9 cellular contexts compared by ENCODE assay signal in the genomic region with DNA sequence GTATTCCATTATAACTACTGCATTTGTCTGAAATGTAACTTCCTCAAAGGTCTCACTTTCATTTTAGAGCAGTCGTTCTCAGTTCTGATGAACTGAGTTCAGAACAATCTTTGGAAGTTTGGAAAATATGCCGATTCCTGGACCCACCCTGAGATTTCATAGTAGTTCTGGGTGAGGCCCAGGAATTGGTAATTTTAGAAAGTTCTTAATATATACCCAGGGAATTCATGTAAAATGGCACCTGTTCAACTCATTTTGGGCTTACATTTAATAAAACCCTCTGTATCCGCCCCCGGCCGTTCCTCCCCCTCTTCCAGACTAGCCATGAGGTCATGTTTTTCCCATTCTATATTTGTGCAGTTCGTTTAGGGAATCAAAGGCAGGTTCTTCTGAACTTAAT. TPM values are rescaled to one million over a fixed set of nuclear protein-coding genes. Genes with fewer than 3 reads are reported as not detected.
A peak's percentile ranks its signal among the peaks of the same experiment; 100 is the strongest.
DNase-seq lines count a peak whose midpoint lies in the region; ATAC-seq, FAIRE-seq and TF ChIP-seq lines count a peak whose summit lies in the region.
"Had no signal": no experiment of that assay in that cellular context is flagged by ENCODE, and none has a peak within 500 bp of the region (broad histone marks: within the 10 kb centered on the region; RNA-seq: fewer than 3 reads in every experiment).

No MANE protein-coding gene starts in this region.

- dilution Hi-C loops in endothelial cell of umbilical vein (cut with MboI; ENCODE audit: extremely low pct_ligation_motif_present, low sequenced_read_pairs): no loop called here

- H3K79me2 ChIP-seq in OCI-LY1 (ENCODE audit: insufficient read depth, low read length): no peaks in the 10 kb centered on the region
- H3K79me2 ChIP-seq in endothelial cell of umbilical vein (ENCODE audit: control insufficient read depth, insufficient read depth, low read length): no peaks in the 10 kb centered on the region
- H3K79me2 ChIP-seq in parathyroid adenoma: no peaks in the 10 kb centered on the region

- no peaks in the 10 kb centered on the region for H3K9me1 ChIP-seq in endothelial cell of umbilical vein (replicated peaks; ENCODE audit: control insufficient read depth, extremely low read depth, insufficient read depth, low read length)

- no peak for DNase-seq in CD8-positive, alpha-beta memory T cell
- no peak for DNase-seq in endothelial cell of umbilical vein (ENCODE audit: low read depth, low spot score)
- no peak for DNase-seq in nucleus accumbens (lab: John Stamatoyannopoulos, UW)
- DNase-seq in NCI-H1092 (lab: John Stamatoyannopoulos, UW): no peak
- no peak for DNase-seq in superior temporal gyrus (ENCODE audit: extremely low spot score)

- peak overlapping the region; percentile 2; the same call in 1 of the 2 replicates for H3K9ac ChIP-seq in OCI-LY1 (ENCODE audit: low read length)
- H3K9ac ChIP-seq in endothelial cell of umbilical vein (replicated peaks; ENCODE audit: extremely low read depth, insufficient read depth, low read length): peak overlapping the region; percentile 96
- no peak overlapping the region for H3K9ac ChIP-seq in parathyroid adenoma

- H3K4me3 Mint-ChIP-seq in CD8-positive, alpha-beta memory T cell: no peak overlapping the region

- TF ChIP-seq CTCF in OCI-LY1 (IDR thresholded peaks at IDR 0.05; ENCODE audit: low read length): no peak
- TF ChIP-seq CTCF in endothelial cell of umbilical vein (IDR thresholded peaks at IDR 0.05; ENCODE audit: extremely low read depth in 1 of 2, insufficient read depth in 1 of 2, low read depth in 1 of 2, low read length in 2 of 2): no peak
- no peak for TF ChIP-seq CTCF in parathyroid adenoma (IDR thresholded peaks at IDR 0.05)

- peaks cover 0 to 10% of the 10 kb centered on the region in 2 donors for H3K27me3 Mint-ChIP-seq in CD8-positive, alpha-beta memory T cell
- H3K27me3 Mint-ChIP-seq: activated naive CD8-positive, alpha-beta T cell had no signal

- peak overlapping the region in 5 of 8 donors; percentile 5 to 88 (median 60) for H3K27ac Mint-ChIP-seq in CD8-positive, alpha-beta memory T cell

- H3K4me2 ChIP-seq in OCI-LY1 (ENCODE audit: low read length) (peak overlapping the region; percentile 53), endothelial cell of umbilical vein (ENCODE audit: insufficient read depth, low read length) (peak overlapping the region; percentile 82), parathyroid adenoma (ENCODE audit: low read length) (peak overlapping the region; percentile 37)

- no peaks in the 10 kb centered on the region for H3K9me2 ChIP-seq in OCI-LY1 (ENCODE audit: low read depth, low read length)

- ATAC-seq in HG03135 (IDR thresholded peaks at IDR 0.05; ENCODE audit: unreplicated experiment): no peak

- H2AFZ ChIP-seq in OCI-LY1 (ENCODE audit: low read length): peak overlapping the region; percentile 85
- peak overlapping the region; percentile 69 for H2AFZ ChIP-seq in endothelial cell of umbilical vein (ENCODE audit: low read depth, low read length)
- peak overlapping the region; percentile 79 for H2AFZ ChIP-seq in parathyroid adenoma

- CTCF ChIA-PET in CD8-positive, alpha-beta memory T cell (lab: Charles Lee): interaction anchor here (1.8 to 8.1 kb wide), 3 partner anchors 10 to 115 kb away, joined by 5 to 75 read pairs (median 33); no protein-coding TSS in a partner anchor
- CTCF ChIA-PET in endothelial cell of umbilical vein (lab: Charles Lee): interaction anchor here (1.0 to 6.0 kb wide), 5 partner anchors 18 to 111 kb away, joined by 5 to 89 read pairs (median 6); a partner anchor contains a TSS

- no peak overlapping the region for H3K27ac ChIP-seq in CD8-positive, alpha-beta memory T cell (ENCODE audit: low read depth, low read length)
- H3K27ac ChIP-seq in OCI-LY1 (ENCODE audit: low read depth, low read length, poor library complexity, severe bottlenecking) (no peak overlapping the region), endothelial cell of umbilical vein (ENCODE audit: insufficient read depth, low read depth, low read length) (peak overlapping the region; percentile 99), parathyroid adenoma (peak overlapping the region; percentile 69)

- H3K36me3 ChIP-seq in CD8-positive, alpha-beta memory T cell (ENCODE audit: insufficient read depth, low read length): no peaks in the 10 kb centered on the region
- H3K36me3 ChIP-seq in OCI-LY1 (ENCODE audit: insufficient read depth, low read length) (no peaks in the 10 kb centered on the region), endothelial cell of umbilical vein (ENCODE audit: control insufficient read depth in 2 of 2, extremely low read depth in 1 of 2, insufficient read depth in 2 of 2, low read length in 2 of 2) (no peaks in the 10 kb centered on the region), parathyroid adenoma (ENCODE audit: control insufficient read depth, insufficient read depth, low read length) (no peaks in the 10 kb centered on the region)

- intact Hi-C loops in endothelial cell of umbilical vein (cut with micrococcal nuclease): loop anchor here (5.0 kb wide), 3 partner anchors 195 to 375 kb away; no protein-coding TSS in a partner anchor

- H3K9me3 Mint-ChIP-seq in CD8-positive, alpha-beta memory T cell: no peaks in the 10 kb centered on the region

- BruUV-seq in endothelial cell of umbilical vein (replicated peaks; lab: Mats Ljungman, UMichigan): no TSS peak

- H4K20me1 ChIP-seq in OCI-LY1 (ENCODE audit: insufficient read depth, low read length) (no peaks in the 10 kb centered on the region), endothelial cell of umbilical vein (replicated peaks; ENCODE audit: control insufficient read depth, extremely low read depth, insufficient read depth, low read length) (no peaks in the 10 kb centered on the region)

- H3K9me3 ChIP-seq in CD8-positive, alpha-beta memory T cell (ENCODE audit: low read length): no peaks in the 10 kb centered on the region
- H3K9me3 ChIP-seq in OCI-LY1 (ENCODE audit: low read length) (no peaks in the 10 kb centered on the region), endothelial cell of umbilical vein (replicated peaks; ENCODE audit: control insufficient read depth, insufficient read depth, low read length) (no peaks in the 10 kb centered on the region), parathyroid adenoma (ENCODE audit: control insufficient read depth, low read length) (no peaks in the 10 kb centered on the region)

- no peak for TF ChIP-seq POLR2A in endothelial cell of umbilical vein (IDR thresholded peaks at IDR 0.05; ENCODE audit: low read depth, low read length)

- H3K4me1 Mint-ChIP-seq in CD8-positive, alpha-beta memory T cell: peaks cover 34 to 43% (median 41%) of the 10 kb centered on the region in 3 donors

- no peaks in the 10 kb centered on the region for H3K27me3 ChIP-seq in CD8-positive, alpha-beta memory T cell (ENCODE audit: insufficient read depth, low read length, poor library complexity, severe bottlenecking)
- no peaks in the 10 kb centered on the region for H3K27me3 ChIP-seq in OCI-LY1 (ENCODE audit: insufficient read depth, low read length)
- no peaks in the 10 kb centered on the region for H3K27me3 ChIP-seq in endothelial cell of umbilical vein (ENCODE audit: control insufficient read depth in 2 of 2, insufficient read depth in 2 of 2, low read length in 2 of 2)
- H3K27me3 ChIP-seq in parathyroid adenoma (ENCODE audit: control insufficient read depth, insufficient read depth, low read length): no peaks in the 10 kb centered on the region

- peaks cover 26% of the 10 kb centered on the region for H3K4me1 ChIP-seq in CD8-positive, alpha-beta memory T cell (ENCODE audit: insufficient read depth, low read length)
- H3K4me1 ChIP-seq in OCI-LY1 (ENCODE audit: insufficient read depth, low read length, severe bottlenecking) (peaks cover 44% of the 10 kb centered on the region), endothelial cell of umbilical vein (ENCODE audit: control insufficient read depth, extremely low read depth, insufficient read depth, low read length) (peaks cover 67% of the 10 kb centered on the region), parathyroid adenoma (peaks cover 20% of the 10 kb centered on the region)

- no peak for FAIRE-seq in endothelial cell of umbilical vein (lab: Jason Lieb, UNC)

- no peaks in the 10 kb centered on the region for H3K36me3 Mint-ChIP-seq in CD8-positive, alpha-beta memory T cell
- H3K36me3 Mint-ChIP-seq: activated naive CD8-positive, alpha-beta T cell had no signal

- POLR2A ChIA-PET in CD8-positive, alpha-beta memory T cell (lab: Charles Lee): no interaction called here
- POLR2A ChIA-PET in endothelial cell of umbilical vein (lab: Charles Lee): interaction anchor here (0.6 to 1.4 kb wide), 5 partner anchors 11 to 113 kb away, joined by 5 to 10 read pairs (median 6); a partner anchor contains a TSS

- H3K4me3 ChIP-seq in CD8-positive, alpha-beta memory T cell (ENCODE audit: low read length): peak overlapping the region; percentile 20
- H3K4me3 ChIP-seq in OCI-LY1 (ENCODE audit: low read depth, low read length, poor library complexity, severe bottlenecking) (peak overlapping the region; percentile 36), endothelial cell of umbilical vein (replicated peaks in 1 of 3; ENCODE audit: insufficient read depth in 1 of 3, low read depth in 1 of 3, low read length in 3 of 3) (peak overlapping the region in 2 of 3 experiments; percentile 14 to 49), parathyroid adenoma (ENCODE audit: low read depth, low read length) (peak overlapping the region; percentile 40)

- H3F3A ChIP-seq in OCI-LY1 (ENCODE audit: insufficient read depth, low read length): no peaks in the 10 kb centered on the region

RNA-seq across cellular contexts. Expression of a gene that starts 5.9 kb away (rescaled TPM):
- total RNA-seq in CD8-positive, alpha-beta memory T cell: not detected
- not detected for polyA plus RNA-seq in CD8-positive, alpha-beta memory T cell
- total RNA-seq in endothelial cell of umbilical vein: not detected in 2 replicates
- polyA plus RNA-seq in endothelial cell of umbilical vein: not detected in 2 replicates
- not detected in 2 replicates for polyA plus RNA-seq in endothelial cell of umbilical vein (2011; cell fraction: cytosol; rRNA removed)
- polyA plus RNA-seq in endothelial cell of umbilical vein (2011; cell fraction: nucleus; rRNA removed): not detected in 2 replicates
- polyA plus RNA-seq in endothelial cell of umbilical vein (2012): 0.16 TPM in 1 of 2 replicates, not detected in the other
- not detected in 2 replicates for polyA minus RNA-seq in endothelial cell of umbilical vein
- polyA minus RNA-seq in endothelial cell of umbilical vein (2011; cell fraction: cytosol; rRNA and poly(A)+ RNA removed): not detected
- polyA minus RNA-seq in endothelial cell of umbilical vein (2011; cell fraction: nucleus; rRNA and poly(A)+ RNA removed): not detected in 2 replicates

RNA-seq across cellular contexts. Expression of a gene that starts 53.3 kb away (rescaled TPM):
- 1 to 10 TPM; 5.2 to 6.5 TPM for total RNA-seq in CD8-positive, alpha-beta memory T cell
- 2.9 TPM for polyA plus RNA-seq in CD8-positive, alpha-beta memory T cell
- total RNA-seq in endothelial cell of umbilical vein: 9.4 and 13.2 TPM in 2 replicates
- 4.9 TPM in 2 replicates for polyA plus RNA-seq in endothelial cell of umbilical vein
- 4.7 and 5.1 TPM in 2 replicates for polyA plus RNA-seq in endothelial cell of umbilical vein (2011; cell fraction: cytosol; rRNA removed)
- 7.5 and 8.2 TPM in 2 replicates for polyA plus RNA-seq in endothelial cell of umbilical vein (2011; cell fraction: nucleus; rRNA removed)
- 7.4 and 7.6 TPM in 2 replicates for polyA plus RNA-seq in endothelial cell of umbilical vein (2012)
- 20.3 and 24.7 TPM in 2 replicates for polyA minus RNA-seq in endothelial cell of umbilical vein
- polyA minus RNA-seq in endothelial cell of umbilical vein (2011; cell fraction: cytosol; rRNA and poly(A)+ RNA removed): 4.6 TPM
- polyA minus RNA-seq in endothelial cell of umbilical vein (2011; cell fraction: nucleus; rRNA and poly(A)+ RNA removed): 10.3 and 10.7 TPM in 2 replicates

Comparison
In these comparisons a context has a peak if more than half of its experiments do, and no peak if none do; other contexts are left out.
1. H3K27ac ChIP-seq: peak in endothelial cell of umbilical vein (single experiment) and parathyroid adenoma (single experiment); none in CD8-positive, alpha-beta memory T cell (single experiment) and OCI-LY1 (single experiment).
2. Peak in every context shown above with its lines, with median percentiles within 50 percentile points of each other: H3K4me3 ChIP-seq, H2AFZ ChIP-seq and H3K4me2 ChIP-seq.